1 cellular context compared by ENCODE assay signal in the genomic region with DNA sequence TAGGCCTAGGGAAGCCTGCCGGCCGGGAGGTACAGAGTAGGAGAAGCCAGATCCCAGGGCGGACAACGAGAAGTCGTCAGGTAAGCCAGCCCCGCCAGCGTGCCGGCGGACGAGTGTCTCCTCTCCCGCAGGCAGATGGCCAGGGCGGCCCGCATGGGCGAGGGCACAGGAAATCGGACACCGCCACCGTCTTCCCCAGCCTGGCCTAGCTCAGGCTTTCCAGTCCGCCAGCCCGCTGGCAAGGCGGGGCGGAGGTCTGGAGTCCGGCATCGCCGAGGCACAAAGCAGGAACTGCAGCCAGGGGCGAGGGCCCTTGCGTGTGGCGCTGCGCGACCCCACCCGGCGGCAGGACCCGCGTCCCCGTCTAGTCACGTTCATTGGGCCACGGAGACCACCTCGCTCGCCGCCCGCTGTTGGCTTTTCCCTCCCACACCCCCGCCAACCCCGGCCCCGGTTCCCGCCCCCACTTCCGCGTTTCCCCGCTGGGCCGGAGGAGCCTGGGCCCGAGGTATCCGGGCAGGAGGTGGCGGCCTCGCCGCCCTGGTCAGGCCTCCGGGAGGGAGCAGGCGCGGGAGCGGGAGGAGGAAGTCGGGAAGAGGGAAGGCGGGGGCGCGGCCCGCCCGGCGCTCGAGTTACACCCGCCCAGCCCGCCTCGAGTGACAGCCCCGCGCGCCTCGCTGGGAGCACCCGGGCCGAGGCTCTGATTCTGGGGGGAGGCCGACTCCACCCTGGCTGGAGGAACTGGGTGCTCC.
A peak's percentile ranks its signal among the peaks of the same experiment; 100 is the strongest.
TF ChIP-seq lines count a peak whose summit lies in the region.

Gene GPD2, plus strand, starts transcription at position 655 of the 752 bp plus-strand sequence. CDS start 39,727 bp downstream, outside the sequence.

TF ChIP-seq in A549, 52 proteins besides CTCF, POLR2A, EP300 and RAD21 (continued from another document):
- TF ChIP-seq, protein P1, sequence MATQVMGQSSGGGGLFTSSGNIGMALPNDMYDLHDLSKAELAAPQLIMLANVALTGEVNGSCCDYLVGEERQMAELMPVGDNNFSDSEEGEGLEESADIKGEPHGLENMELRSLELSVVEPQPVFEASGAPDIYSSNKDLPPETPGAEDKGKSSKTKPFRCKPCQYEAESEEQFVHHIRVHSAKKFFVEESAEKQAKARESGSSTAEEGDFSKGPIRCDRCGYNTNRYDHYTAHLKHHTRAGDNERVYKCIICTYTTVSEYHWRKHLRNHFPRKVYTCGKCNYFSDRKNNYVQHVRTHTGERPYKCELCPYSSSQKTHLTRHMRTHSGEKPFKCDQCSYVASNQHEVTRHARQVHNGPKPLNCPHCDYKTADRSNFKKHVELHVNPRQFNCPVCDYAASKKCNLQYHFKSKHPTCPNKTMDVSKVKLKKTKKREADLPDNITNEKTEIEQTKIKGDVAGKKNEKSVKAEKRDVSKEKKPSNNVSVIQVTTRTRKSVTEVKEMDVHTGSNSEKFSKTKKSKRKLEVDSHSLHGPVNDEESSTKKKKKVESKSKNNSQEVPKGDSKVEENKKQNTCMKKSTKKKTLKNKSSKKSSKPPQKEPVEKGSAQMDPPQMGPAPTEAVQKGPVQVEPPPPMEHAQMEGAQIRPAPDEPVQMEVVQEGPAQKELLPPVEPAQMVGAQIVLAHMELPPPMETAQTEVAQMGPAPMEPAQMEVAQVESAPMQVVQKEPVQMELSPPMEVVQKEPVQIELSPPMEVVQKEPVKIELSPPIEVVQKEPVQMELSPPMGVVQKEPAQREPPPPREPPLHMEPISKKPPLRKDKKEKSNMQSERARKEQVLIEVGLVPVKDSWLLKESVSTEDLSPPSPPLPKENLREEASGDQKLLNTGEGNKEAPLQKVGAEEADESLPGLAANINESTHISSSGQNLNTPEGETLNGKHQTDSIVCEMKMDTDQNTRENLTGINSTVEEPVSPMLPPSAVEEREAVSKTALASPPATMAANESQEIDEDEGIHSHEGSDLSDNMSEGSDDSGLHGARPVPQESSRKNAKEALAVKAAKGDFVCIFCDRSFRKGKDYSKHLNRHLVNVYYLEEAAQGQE (IDR thresholded peaks at IDR 0.05) = no peak
- no peak for TF ChIP-seq RCOR1 (IDR thresholded peaks at IDR 0.05; ENCODE audit: low read depth, low read length)
- no peak for TF ChIP-seq KDM1A (IDR thresholded peaks at IDR 0.05; ENCODE audit: low read depth)
- TF ChIP-seq BCL3 (IDR thresholded peaks at IDR 0.05) = peak; percentile 71; the same call in 2 of the 3 replicates
- peak; percentile 55 to 83; a peak in 4 of 5 replicates for TF ChIP-seq JUN (IDR thresholded peaks at IDR 0.05)
- TF ChIP-seq ZNF302 (CRISPR knock-in tag; IDR thresholded peaks at IDR 0.05) = no peak
- TF ChIP-seq GATA3 (IDR thresholded peaks at IDR 0.05; ENCODE audit: borderline replicate concordance) = no peak
- no peak for TF ChIP-seq FOSB (CRISPR knock-in tag; IDR thresholded peaks at IDR 0.05)
- no peak for TF ChIP-seq TP53 (CRISPR knock-in tag; IDR thresholded peaks at IDR 0.05)
- no peak for TF ChIP-seq CBX2 (IDR thresholded peaks at IDR 0.05; ENCODE audit: borderline replicate concordance, low read depth)
- TF ChIP-seq EHF (CRISPR knock-in tag; IDR thresholded peaks at IDR 0.05) = no peak
- TF ChIP-seq HOXA7 (CRISPR knock-in tag; IDR thresholded peaks at IDR 0.05) = no peak
- no peak for TF ChIP-seq SREBF2 (IDR thresholded peaks at IDR 0.05)
- TF ChIP-seq, protein P2, sequence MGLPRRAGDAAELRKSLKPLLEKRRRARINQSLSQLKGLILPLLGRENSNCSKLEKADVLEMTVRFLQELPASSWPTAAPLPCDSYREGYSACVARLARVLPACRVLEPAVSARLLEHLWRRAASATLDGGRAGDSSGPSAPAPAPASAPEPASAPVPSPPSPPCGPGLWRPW (IDR thresholded peaks at IDR 0.05) = no peak
- no peak for TF ChIP-seq RARB (CRISPR knock-in tag; IDR thresholded peaks at IDR 0.05)
- TF ChIP-seq ZSCAN20 (CRISPR knock-in tag; IDR thresholded peaks at IDR 0.05) = peak; percentile 51; the same call in 1 of the 2 replicates
- TF ChIP-seq, protein P3, sequence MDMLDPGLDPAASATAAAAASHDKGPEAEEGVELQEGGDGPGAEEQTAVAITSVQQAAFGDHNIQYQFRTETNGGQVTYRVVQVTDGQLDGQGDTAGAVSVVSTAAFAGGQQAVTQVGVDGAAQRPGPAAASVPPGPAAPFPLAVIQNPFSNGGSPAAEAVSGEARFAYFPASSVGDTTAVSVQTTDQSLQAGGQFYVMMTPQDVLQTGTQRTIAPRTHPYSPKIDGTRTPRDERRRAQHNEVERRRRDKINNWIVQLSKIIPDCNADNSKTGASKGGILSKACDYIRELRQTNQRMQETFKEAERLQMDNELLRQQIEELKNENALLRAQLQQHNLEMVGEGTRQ (IDR thresholded peaks at IDR 0.05) = no peak
- TF ChIP-seq FOXS1 (CRISPR knock-in tag; IDR thresholded peaks at IDR 0.05) = no peak
- no peak for TF ChIP-seq ZC3H11A (IDR thresholded peaks at IDR 0.05)
- no peak for TF ChIP-seq JUNB (IDR thresholded peaks at IDR 0.05)
- no peak for TF ChIP-seq BHLHE40 (IDR thresholded peaks at IDR 0.05; ENCODE audit: low read depth, low read length)
- no peak for TF ChIP-seq POLR2AphosphoS2 (conservative IDR thresholded peaks at IDR 0.05; ENCODE audit: low read length)
- no peak for TF ChIP-seq CEBPB (IDR thresholded peaks at IDR 0.05)
- no peak for TF ChIP-seq NPAS2 (CRISPR knock-in tag; IDR thresholded peaks at IDR 0.05; ENCODE audit: borderline replicate concordance)
- TF ChIP-seq CHD4 (IDR thresholded peaks at IDR 0.05; ENCODE audit: borderline replicate concordance) = no peak
- no peak for TF ChIP-seq CBX8 (IDR thresholded peaks at IDR 0.05)
- peak; percentile 73; the same call in 1 of the 2 replicates for TF ChIP-seq HEYL (CRISPR knock-in tag; IDR thresholded peaks at IDR 0.05)
- no peak for TF ChIP-seq RFX5 (IDR thresholded peaks at IDR 0.05)
